Comparison of ENCODE assay signal across 8 cellular contexts in the genomic region with DNA sequence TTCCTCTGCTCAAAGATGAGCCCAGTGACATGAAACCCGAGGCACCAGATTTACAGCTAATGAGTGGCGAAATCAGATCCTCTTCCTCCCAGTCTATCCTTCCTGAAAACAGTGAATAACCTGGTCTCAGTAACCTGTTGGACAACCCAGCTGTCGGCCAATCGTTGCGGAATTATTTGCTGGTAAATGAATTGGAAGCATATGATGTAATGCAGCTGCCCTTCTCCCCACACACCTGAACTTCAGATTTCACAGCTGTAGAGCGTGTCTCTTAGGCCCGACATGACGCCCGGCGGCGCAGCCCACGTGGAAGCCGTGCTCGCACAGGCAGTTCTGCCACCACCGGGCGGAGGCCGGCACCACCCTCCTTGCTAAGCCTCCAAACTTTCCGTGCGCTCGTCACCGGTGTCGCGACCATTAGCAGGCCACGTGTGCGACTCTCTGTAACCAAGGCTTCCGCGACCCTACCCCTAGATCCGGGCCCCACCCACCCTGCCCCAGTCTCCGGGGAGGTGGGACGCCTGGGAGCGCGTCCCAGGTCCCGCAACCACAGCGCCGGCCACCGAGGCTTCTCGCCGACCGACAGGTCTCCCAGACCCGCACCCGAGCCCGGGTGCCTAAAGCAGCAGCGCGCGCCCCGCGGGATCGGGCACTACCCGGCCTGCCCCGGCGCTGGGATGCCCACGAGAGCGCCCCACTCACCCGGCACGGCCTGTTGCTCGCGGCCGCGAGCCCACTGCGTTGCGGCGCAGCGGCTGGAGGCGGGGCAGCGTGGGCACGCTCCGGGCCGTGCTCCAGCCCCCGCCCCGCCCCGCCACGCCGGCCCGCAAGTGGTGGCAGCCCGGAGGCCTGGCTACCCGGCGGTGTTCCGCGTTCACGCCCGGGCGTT. TPM values are rescaled to one million over a fixed set of nuclear protein-coding genes. Genes with fewer than 3 reads are reported as not detected.
DNase-seq lines count a peak whose midpoint lies in the region; ATAC-seq, FAIRE-seq and TF ChIP-seq lines count a peak whose summit lies in the region.

RIOX2 (minus strand) TSS at position 753 of the 889 bp plus-strand sequence. CDS start 4,838 bp downstream, outside the sequence.

- peak within 1 kb of the TSS; percentile 98 for H3K4me2 ChIP-seq in IMR-90 (ENCODE audit: low read depth, low read length)

- H3K27me3 ChIP-seq in IMR-90 (ENCODE audit: control insufficient read depth, insufficient read depth, low read length) (no peaks in the 10 kb centered on the region), neutrophil (peaks cover 62% of the 10 kb centered on the region)

- no peaks in the 10 kb centered on the region for H3K9me3 ChIP-seq in IMR-90 (ENCODE audit: control insufficient read depth, insufficient read depth, low read length)
- no peaks in the 10 kb centered on the region for H3K9me3 ChIP-seq in neutrophil

- H2BK20ac ChIP-seq in IMR-90 (ENCODE audit: low read depth, low read length) = no peak within 1 kb of the TSS

- BruUV-seq in IMR-90 (replicated peaks; lab: Mats Ljungman, UMichigan) = no TSS peak

- TF ChIP-seq RAD21 in IMR-90 (IDR thresholded peaks at IDR 0.05; ENCODE audit: low read length) = no peak

- peak within 1 kb of the TSS; percentile 49 for H2BK5ac ChIP-seq in IMR-90 (ENCODE audit: low read depth, low read length, poor library complexity, severe bottlenecking)

- POLR2A ChIA-PET in IMR-90 (lab: Charles Lee; ENCODE audit: unreplicated experiment) = no interaction called here

- DNase-seq in DMS79 treated with DMSO at 0.1 percent for 48 hours (lab: John Stamatoyannopoulos, UW) (peak; percentile 58), IMR-90 (peak; percentile 62), SHP77 (lab: John Stamatoyannopoulos, UW) (peak; percentile 71 to 79), activated gamma-delta T cell (lab: John Stamatoyannopoulos, UW) (peak; percentile 49), frontal cortex (ENCODE audit: low spot score in 2 of 2) (peak; percentile 79 to 83), superior temporal gyrus (ENCODE audit: extremely low spot score) (peak; percentile 73)

- WGBS in IMR-90 (ENCODE audit: extremely low coverage in 2 of 2, insufficient read length in 1 of 2), 2 experiments = 2% methylated on average over 23 of the region's 82 CpGs; no CpG with 5 or more reads in 1 of the 2 experiments

- 0 out of 2 replicates have a peak within 1 kb of the TSS, but pooled peaks have one; percentile 16 for H2BK120ac ChIP-seq in IMR-90 (ENCODE audit: low read depth, low read length)

- H4K8ac ChIP-seq in IMR-90 (ENCODE audit: low read depth in 2 of 2, low read length in 2 of 2) = peak within 1 kb of the TSS; percentile 83 to 86

- H4K20me1 ChIP-seq in IMR-90 (ENCODE audit: insufficient read depth, low read length) = no peaks in the 10 kb centered on the region

- H2AK5ac ChIP-seq in IMR-90 (ENCODE audit: low read depth, low read length) = peak within 1 kb of the TSS; percentile 21; the same call in 1 of the 2 replicates

- in situ Hi-C loops in IMR-90 (cut with MboI; ENCODE audit: low sequenced_read_pairs) = no loop called here

- CTCF ChIA-PET in IMR-90 (lab: Yijun Ruan, JAX) = no interaction called here

- peak within 1 kb of the TSS; percentile 63; the same call in 1 of the 2 replicates for H3K56ac ChIP-seq in IMR-90 (ENCODE audit: extremely low read depth, insufficient read depth, low read length)

- H3K9me1 ChIP-seq in IMR-90 (ENCODE audit: insufficient read depth, low read length) = no peaks in the 10 kb centered on the region; the same call in 1 of the 2 replicates

- no peak within 1 kb of the TSS for H2BK15ac ChIP-seq in IMR-90 (ENCODE audit: low read depth, low read length)

- ATAC-seq in GM21528 (IDR thresholded peaks at IDR 0.05; ENCODE audit: low FRiP score, unreplicated experiment) = peak; percentile 93
- peak; percentile 96 for ATAC-seq in IMR-90 (ENCODE audit: low read depth)

- H3K36me3 ChIP-seq in IMR-90 (ENCODE audit: control insufficient read depth, insufficient read depth, low read length) (no peaks in the 10 kb centered on the region; the same call in 1 of the 2 replicates), neutrophil (no peaks in the 10 kb centered on the region)

- TF ChIP-seq POLR2A in IMR-90 (IDR thresholded peaks at IDR 0.05; ENCODE audit: low read depth, low read length) = no peak; the same call in 1 of the 2 replicates

- peak within 1 kb of the TSS; percentile 62 for H3K4ac ChIP-seq in IMR-90 (ENCODE audit: low read depth, low read length)

- H3K4me1 ChIP-seq in IMR-90 (ENCODE audit: control insufficient read depth, insufficient read depth, low read length) (peaks cover 9% of the 10 kb centered on the region), neutrophil (ENCODE audit: control insufficient read depth in 1 of 2, insufficient read depth in 1 of 2, low read depth in 1 of 2, low read length in 1 of 2) (peaks cover 11 to 23% of the 10 kb centered on the region in 2 experiments)

- peak within 1 kb of the TSS; percentile 13; the same call in 1 of the 2 replicates for H4K91ac ChIP-seq in IMR-90 (ENCODE audit: insufficient read depth, low read depth, low read length)

- H3K4me3 ChIP-seq in IMR-90 (ENCODE audit: insufficient read depth, low read depth, low read length) (peak within 1 kb of the TSS; percentile 82), neutrophil (ENCODE audit: low read depth in 1 of 2, low read length in 1 of 2) (peak within 1 kb of the TSS; percentile 52 to 64)

- peak within 1 kb of the TSS; percentile 81 for H4K5ac ChIP-seq in IMR-90 (ENCODE audit: low read depth, low read length)

- dilution Hi-C loops in IMR-90 (cut with HindIII; ENCODE audit: low sequenced_read_pairs, unreplicated experiment) = no loop called here

- intact Hi-C loops in IMR-90 (cut with micrococcal nuclease) = loop anchor here (2.0 to 5.0 kb wide), 2 partner anchors 40 to 149 kb away; partner anchors contain the start of gene CRYBG3

- H3K27ac ChIP-seq in IMR-90 (ENCODE audit: insufficient read depth, low read length) = peak within 1 kb of the TSS; percentile 57
- peak within 1 kb of the TSS; percentile 31 for H3K27ac ChIP-seq in neutrophil

- peak within 1 kb of the TSS; percentile 75 for H3K23ac ChIP-seq in IMR-90 (ENCODE audit: low read depth, low read length)

- peak within 1 kb of the TSS; percentile 42 for H3K18ac ChIP-seq in IMR-90 (ENCODE audit: low read depth, low read length)

- TF ChIP-seq CTCF in IMR-90 (conservative IDR thresholded peaks at IDR 0.05; ENCODE audit: low read depth, low read length) (no peak), neutrophil (IDR thresholded peaks at IDR 0.05) (no peak)

- H2AK9ac ChIP-seq in IMR-90 (replicated peaks; ENCODE audit: low read depth, low read length, poor library complexity) = peak within 1 kb of the TSS; percentile 47

- H3K79me1 ChIP-seq in IMR-90 (ENCODE audit: low read depth in 1 of 2, low read length in 2 of 2) = peaks cover 15 to 28% of the 10 kb centered on the region in 2 experiments

- no peak for FAIRE-seq in frontal cortex (lab: Jason Lieb, UNC)

- peak within 1 kb of the TSS; percentile 96 for H2AFZ ChIP-seq in IMR-90 (replicated peaks; ENCODE audit: low read length, poor library complexity)

- peak within 1 kb of the TSS; percentile 66 for H3K14ac ChIP-seq in IMR-90 (replicated peaks; ENCODE audit: low read depth, low read length)

- H3K9ac ChIP-seq in IMR-90 (ENCODE audit: low read depth, low read length) = peak within 1 kb of the TSS; percentile 82

TF ChIP-seq in IMR-90, 13 proteins besides CTCF, POLR2A, EP300 and RAD21:
- TF ChIP-seq, protein P1, sequence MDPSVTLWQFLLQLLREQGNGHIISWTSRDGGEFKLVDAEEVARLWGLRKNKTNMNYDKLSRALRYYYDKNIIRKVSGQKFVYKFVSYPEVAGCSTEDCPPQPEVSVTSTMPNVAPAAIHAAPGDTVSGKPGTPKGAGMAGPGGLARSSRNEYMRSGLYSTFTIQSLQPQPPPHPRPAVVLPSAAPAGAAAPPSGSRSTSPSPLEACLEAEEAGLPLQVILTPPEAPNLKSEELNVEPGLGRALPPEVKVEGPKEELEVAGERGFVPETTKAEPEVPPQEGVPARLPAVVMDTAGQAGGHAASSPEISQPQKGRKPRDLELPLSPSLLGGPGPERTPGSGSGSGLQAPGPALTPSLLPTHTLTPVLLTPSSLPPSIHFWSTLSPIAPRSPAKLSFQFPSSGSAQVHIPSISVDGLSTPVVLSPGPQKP (IDR thresholded peaks at IDR 0.05; ENCODE audit: borderline replicate concordance, low read depth, low read length) = no peak
- TF ChIP-seq RCOR1 (IDR thresholded peaks at IDR 0.05; ENCODE audit: insufficient replicate concordance, low read length) (no peak), CEBPB (IDR thresholded peaks at IDR 0.05; ENCODE audit: low read depth, low read length) (0 out of 2 replicates have a peak, but pooled peaks have one; percentile 3), CHD1 (IDR thresholded peaks at IDR 0.05; ENCODE audit: low read depth, low read length) (no peak), MXI1 (IDR thresholded peaks at IDR 0.05; ENCODE audit: borderline replicate concordance, low read depth, low read length) (peak; percentile 96), RFX5 (IDR thresholded peaks at IDR 0.05; ENCODE audit: low read depth, low read length) (no peak), USF2 (IDR thresholded peaks at IDR 0.05; ENCODE audit: low read depth, low read length) (peak; percentile 34), BHLHE40 (IDR thresholded peaks at IDR 0.05; ENCODE audit: low read depth, low read length) (peak; percentile 44; the same call in 1 of the 2 replicates)

RNA-seq across cellular contexts. Expression of gene RIOX2, which starts in this region (rescaled TPM):
- total RNA-seq in IMR-90 (2012; rRNA removed) = 26.7 and 27.8 TPM in 2 replicates
- 15.1 and 17.2 TPM in 2 replicates for polyA plus RNA-seq in IMR-90 (2012; rRNA removed)
- 5.2 and 6.4 TPM in 2 replicates for polyA plus RNA-seq in IMR-90 (2012; cell fraction: cytosol; rRNA removed)
- 11.3 and 26.8 TPM in 2 replicates for polyA plus RNA-seq in IMR-90 (2012; cell fraction: nucleus; rRNA removed; ENCODE audit: low replicate concordance)
- total RNA-seq in frontal cortex = 13.9 TPM

Comparison
In these comparisons a context has a peak if more than half of its experiments do, and no peak if none do; other contexts are left out.
1. Peak in every context shown above with its lines: DNase-seq, ATAC-seq, H3K4me3 ChIP-seq and H3K27ac ChIP-seq.